Comparison of ENCODE assay signal across 1 cellular context in genomic region chr11:71928739-71929443, GRCh38.
TF ChIP-seq lines count a peak whose summit lies in the region.

TSS of gene RNF121 (plus strand) at chr11:71929046. CDS start at chr11:71929062, 16 bp downstream.

TF ChIP-seq in HepG2, 621 proteins besides CTCF, POLR2A, EP300 and RAD21 (continued from another document and continues in another):
- peak; percentile 38; the same call in 1 of the 2 replicates for TF ChIP-seq STAT6 (CRISPR knock-in tag; IDR thresholded peaks at IDR 0.05; ENCODE audit: borderline replicate concordance)
- no peak for TF ChIP-seq ZNF761 (CRISPR knock-in tag; conservative IDR thresholded peaks at IDR 0.05)
- TF ChIP-seq SSRP1 (CRISPR knock-in tag; IDR thresholded peaks at IDR 0.05): no peak
- TF ChIP-seq HNRNPUL1 (IDR thresholded peaks at IDR 0.05; ENCODE audit: low read depth, low read length): no peak
- peak; percentile 46 for TF ChIP-seq FOXA3 (CRISPR knock-in tag; IDR thresholded peaks at IDR 0.05)
- TF ChIP-seq ZFY (CRISPR knock-in tag; IDR thresholded peaks at IDR 0.05): no peak
- TF ChIP-seq TMF1 (CRISPR knock-in tag; IDR thresholded peaks at IDR 0.05; ENCODE audit: low read depth): no peak; the same call in 1 of the 2 replicates
- TF ChIP-seq TBX2 (CRISPR knock-in tag; IDR thresholded peaks at IDR 0.05; ENCODE audit: borderline replicate concordance): peak; percentile 74; the same call in 1 of the 2 replicates
- peak; percentile 21; the same call in 1 of the 2 replicates for TF ChIP-seq ZNF281 (CRISPR knock-in tag; IDR thresholded peaks at IDR 0.05; ENCODE audit: borderline replicate concordance)
- no peak for TF ChIP-seq ATF6 (CRISPR knock-in tag; conservative IDR thresholded peaks at IDR 0.05)
- TF ChIP-seq SRSF9 (IDR thresholded peaks at IDR 0.05; ENCODE audit: borderline replicate concordance, insufficient read depth, low read depth, low read length, poor library complexity, severe bottlenecking): no peak
- TF ChIP-seq YEATS2 (CRISPR knock-in tag; IDR thresholded peaks at IDR 0.05; ENCODE audit: borderline replicate concordance): no peak; the same call in 1 of the 2 replicates
- TF ChIP-seq GATA4 (IDR thresholded peaks at IDR 0.05; ENCODE audit: borderline replicate concordance, low read depth): no peak
- no peak for TF ChIP-seq ZNF646 (CRISPR knock-in tag; IDR thresholded peaks at IDR 0.05)
- TF ChIP-seq NFRKB (IDR thresholded peaks at IDR 0.05): 0 out of 2 replicates have a peak, but pooled peaks have one; percentile 41
- 0 out of 2 replicates have a peak, but pooled peaks have one; percentile 27 for TF ChIP-seq CBFB (CRISPR knock-in tag; IDR thresholded peaks at IDR 0.05)
- TF ChIP-seq ZNF235 (CRISPR knock-in tag; IDR thresholded peaks at IDR 0.05; ENCODE audit: borderline replicate concordance): no peak
- no peak for TF ChIP-seq ZNF567 (CRISPR knock-in tag; IDR thresholded peaks at IDR 0.05; ENCODE audit: borderline replicate concordance)
- peak; percentile 76; the same call in 1 of the 2 replicates for TF ChIP-seq ZNF589 (CRISPR knock-in tag; conservative IDR thresholded peaks at IDR 0.05)
- TF ChIP-seq POGZ (CRISPR knock-in tag; IDR thresholded peaks at IDR 0.05): peak; percentile 52
- no peak for TF ChIP-seq ZNF543 (CRISPR knock-in tag; IDR thresholded peaks at IDR 0.05)
- TF ChIP-seq ZFX (CRISPR knock-in tag; IDR thresholded peaks at IDR 0.05; ENCODE audit: low read depth): 0 out of 2 replicates have a peak, but pooled peaks have one; percentile 8
- TF ChIP-seq PCBP1 (IDR thresholded peaks at IDR 0.05; ENCODE audit: borderline replicate concordance, low read depth, low read length): no peak
- peak; percentile 55 for TF ChIP-seq HDAC1 (CRISPR knock-in tag; IDR thresholded peaks at IDR 0.05)
- 0 out of 2 replicates have a peak, but pooled peaks have one; percentile 13 for TF ChIP-seq KDM5B (CRISPR knock-in tag; IDR thresholded peaks at IDR 0.05; ENCODE audit: borderline replicate concordance)
- TF ChIP-seq TP53 (CRISPR knock-in tag; conservative IDR thresholded peaks at IDR 0.05): no peak
- no peak for TF ChIP-seq XBP1 (CRISPR knock-in tag; IDR thresholded peaks at IDR 0.05)
- TF ChIP-seq MEIS2 (CRISPR knock-in tag; IDR thresholded peaks at IDR 0.05): no peak; the same call in 1 of the 2 replicates
- no peak; the same call in 1 of the 2 replicates for TF ChIP-seq ZNF768 (CRISPR knock-in tag; IDR thresholded peaks at IDR 0.05)
- no peak for TF ChIP-seq NCOA5 (CRISPR knock-in tag; IDR thresholded peaks at IDR 0.05)
- TF ChIP-seq MTA1 (CRISPR knock-in tag; IDR thresholded peaks at IDR 0.05; ENCODE audit: borderline replicate concordance): no peak
- TF ChIP-seq ZNF275 (CRISPR knock-in tag; IDR thresholded peaks at IDR 0.05; ENCODE audit: borderline replicate concordance): no peak
- TF ChIP-seq ZNF432 (CRISPR knock-in tag; IDR thresholded peaks at IDR 0.05; ENCODE audit: borderline replicate concordance): no peak
- peak; percentile 28; the same call in 1 of the 2 replicates for TF ChIP-seq FOSL2 (CRISPR knock-in tag; IDR thresholded peaks at IDR 0.05)
- TF ChIP-seq ZNF556 (CRISPR knock-in tag; IDR thresholded peaks at IDR 0.05; ENCODE audit: borderline replicate concordance): no peak
- TF ChIP-seq ARID4A (CRISPR knock-in tag; IDR thresholded peaks at IDR 0.05; ENCODE audit: borderline replicate concordance): peak; percentile 90
- TF ChIP-seq SPEN (CRISPR knock-in tag; IDR thresholded peaks at IDR 0.05; ENCODE audit: low read depth): peak; percentile 43; the same call in 1 of the 2 replicates
- peak; percentile 99 for TF ChIP-seq ASH2L (IDR thresholded peaks at IDR 0.05; ENCODE audit: insufficient read length, low read depth, low read length)
